8 cellular contexts compared by ENCODE assay signal in the genomic region with DNA sequence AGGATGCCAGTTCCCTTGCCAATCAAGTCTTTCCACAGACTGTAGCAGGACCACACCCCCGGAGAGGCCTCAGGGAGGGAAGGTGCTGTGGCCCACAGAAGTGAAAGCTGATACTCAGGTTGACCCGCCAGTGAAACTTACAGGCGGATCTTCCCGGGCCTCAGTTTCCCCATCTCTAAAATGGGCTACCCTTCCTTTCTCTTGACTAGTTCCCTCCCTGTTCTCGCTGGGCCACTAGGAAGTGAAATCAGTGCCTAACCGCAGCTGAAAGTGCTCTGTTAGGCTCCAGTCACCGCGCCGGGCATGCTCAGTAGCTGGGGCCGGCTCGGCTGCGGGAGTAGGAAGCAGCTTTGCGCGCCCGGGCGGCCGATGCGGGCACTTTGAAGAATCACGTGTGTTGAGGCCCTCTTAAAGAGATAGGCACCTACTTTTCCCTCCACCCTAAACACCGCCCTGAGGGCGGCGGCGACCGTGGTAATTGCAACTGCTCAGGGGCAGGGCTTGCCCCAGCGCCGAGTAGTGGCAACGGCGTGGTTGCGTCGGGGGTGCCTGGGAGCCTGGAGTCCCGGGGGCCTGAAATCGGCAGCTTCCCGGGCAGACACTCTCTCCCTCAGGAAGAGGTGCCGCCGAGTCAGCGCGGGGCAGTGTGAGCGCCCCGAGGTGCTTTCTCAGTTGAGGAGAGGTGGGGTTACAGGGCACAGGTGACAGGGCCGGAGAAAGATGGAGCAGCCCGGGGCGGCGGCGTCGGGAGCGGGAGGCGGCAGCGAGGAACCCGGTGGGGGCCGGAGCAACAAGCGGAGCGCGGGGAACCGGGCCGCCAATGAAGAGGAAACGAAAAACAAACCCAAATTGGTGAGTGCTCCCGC. TPM values are rescaled to one million over a fixed set of nuclear protein-coding genes. Genes with fewer than 3 reads are reported as not detected.
DNase-seq lines count a peak whose midpoint lies in the region; ATAC-seq, FAIRE-seq and TF ChIP-seq lines count a peak whose summit lies in the region.

A gene (plus strand): TSS at position 504 of the 866 bp plus-strand sequence.

- H3K4me1 ChIP-seq in colonic mucosa, result no peaks in the 10 kb centered on the region

- TF ChIP-seq POLR2A in GM12892 (IDR thresholded peaks at IDR 0.05; ENCODE audit: low read depth, low read length), result no peak

- no peaks in the 10 kb centered on the region for H3K36me3 ChIP-seq in colonic mucosa

- TF ChIP-seq CTCF in colonic mucosa (IDR thresholded peaks at IDR 0.05), result no peak

- intact Hi-C loops in colonic mucosa (cut with DNase I), result no loop called here
- intact Hi-C loops in left colon (cut with DNase I, micrococcal nuclease), result no loop called here

- peak within 1 kb of the TSS; percentile 65 to 82 for H3K9ac ChIP-seq in colonic mucosa (ENCODE audit: low read depth in 2 of 2, low read length in 2 of 2)

- H3K27ac ChIP-seq in colonic mucosa, result peak within 1 kb of the TSS; percentile 84

- FAIRE-seq in GM12892 (lab: Jason Lieb, UNC), result peak; percentile 44

- no peaks in the 10 kb centered on the region for H3K27me3 ChIP-seq in colonic mucosa

- peak within 1 kb of the TSS; percentile 47 for H3K4me3 ChIP-seq in colonic mucosa

- DNase-seq in GM12892 (ENCODE audit: insufficient read length), result peak; percentile 18
- peak; percentile 52 for DNase-seq in NCI-H1417 treated with DMSO at 0.1 percent for 48 hours (lab: John Stamatoyannopoulos, UW)
- peak; percentile 74 for DNase-seq in activated CD4-positive, CD25-positive, alpha-beta regulatory T cell treated with anti-CD3 and anti-CD28 coated beads, Interleukin-2, amount 50 U/mL, for 72 hours
- DNase-seq in colonic mucosa, result peak; percentile 86
- peak; percentile 84 to 85 for DNase-seq in left colon
- peak; percentile 15 to 53 (median 30) for DNase-seq in stimulated activated CD4-positive, alpha-beta T cell treated with anti-CD3 and anti-CD28 coated beads, Interleukin-1b, Interleukin-23, amount 100 ng/mL, for 24 hours (ENCODE audit: low read depth in 4 of 4, low spot score in 1 of 4)
- DNase-seq in SW 1271 (lab: John Stamatoyannopoulos, UW), result no peak

- ATAC-seq in HG02588 (IDR thresholded peaks at IDR 0.05; ENCODE audit: unreplicated experiment) (peak; percentile 74), left colon (peak; percentile 92)

- H3K9me3 ChIP-seq in colonic mucosa, result no peaks in the 10 kb centered on the region

RNA-seq across cellular contexts. Expression of the gene that starts here (rescaled TPM):
- 4.6 TPM for polyA plus RNA-seq in GM12892 (2012; ENCODE audit: missing spikeins)
- total RNA-seq in colonic mucosa (10 to 100 TPM; 19.1 to 31.9 TPM), left colon (10 to 100 TPM; 29.6 to 31.5 TPM)

Comparison
In these comparisons a context has a peak if more than half of its experiments do, and no peak if none do; other contexts are left out.
1. DNase-seq: peak in GM12892 (single experiment), NCI-H1417 treated with DMSO at 0.1 percent for 48 hours (single experiment), activated CD4-positive, CD25-positive, alpha-beta regulatory T cell treated with anti-CD3 and anti-CD28 coated beads, Interleukin-2, amount 50 U/mL, for 72 hours (single experiment), colonic mucosa (single experiment), left colon (2 of 2) and stimulated activated CD4-positive, alpha-beta T cell treated with anti-CD3 and anti-CD28 coated beads, Interleukin-1b, Interleukin-23, amount 100 ng/mL, for 24 hours (4 of 4); none in SW 1271 (0 of 2).